ENCODE assay signal across 7 cellular contexts in genomic region chr17:46243505-46243904, GRCh38. TPM values are rescaled to one million over a fixed set of nuclear protein-coding genes. Genes with fewer than 3 reads are reported as not detected.
A peak's percentile ranks its signal among the peaks of the same experiment; 100 is the strongest.
DNase-seq lines count a peak whose midpoint lies in the region; ATAC-seq and TF ChIP-seq lines count a peak whose summit lies in the region.
"Not testable (repeated sequence)": the region's sequence is repeated elsewhere in the genome, so short reads cannot be mapped to it uniquely, and the experiment has no call there.

No MANE protein-coding gene starts in this region.

- TF ChIP-seq CTCF in WTC11 (IDR thresholded peaks at IDR 0.05); esophagus muscularis mucosa (IDR thresholded peaks at IDR 0.05); right lobe of liver (IDR thresholded peaks at IDR 0.05); psoas muscle (IDR thresholded peaks at IDR 0.05); thoracic aorta (IDR thresholded peaks at IDR 0.05): not testable (repeated sequence)

- ATAC-seq in WTC11 (peak; percentile 75), left cardiac atrium (peak; percentile 63 to 69), right lobe of liver (peak; percentile 27 to 58 (median 52)), psoas muscle (peak in 3 of 4 donors; percentile 41 to 65 (median 51))
- not testable (repeated sequence) for ATAC-seq in thoracic aorta (ENCODE audit: insufficient number of reproducible peaks, low FRiP score, low read depth)

- not testable (repeated sequence) for H3K4me1 ChIP-seq in esophagus muscularis mucosa; right lobe of liver; psoas muscle; thoracic aorta (ENCODE audit: control insufficient read depth in 1 of 2, low read depth in 2 of 2)

- H3K4me3 ChIP-seq in esophagus muscularis mucosa, result peak overlapping the region in 3 of 4 donors; percentile 27 to 34 (median 33)
- H3K4me3 ChIP-seq in right lobe of liver, psoas muscle: not testable (repeated sequence)
- H3K4me3 ChIP-seq in thoracic aorta, result peak overlapping the region; percentile 50

- H3K36me3 ChIP-seq in esophagus muscularis mucosa; right lobe of liver; psoas muscle (ENCODE audit: insufficient read depth in 1 of 2, low read depth in 1 of 2); thoracic aorta: not testable (repeated sequence)

- CTCF ChIA-PET in WTC11 (lab: Charles Lee), result not testable (repeated sequence)

- TF ChIP-seq EP300 in esophagus muscularis mucosa (IDR thresholded peaks at IDR 0.05), result not testable (repeated sequence)

- H3K27ac Mint-ChIP-seq in WTC11, result not testable (repeated sequence)

- intact Hi-C loops in esophagus muscularis mucosa (cut with DNase I); left cardiac atrium (cut with DNase I); right lobe of liver (cut with DNase I); psoas muscle (cut with DNase I): not testable (repeated sequence)

- POLR2A ChIA-PET in WTC11 (lab: Charles Lee), result not testable (repeated sequence)

- not testable (repeated sequence) for H3K9me3 Mint-ChIP-seq in WTC11

- H3K36me3 Mint-ChIP-seq in WTC11, result not testable (repeated sequence)

- not testable (repeated sequence) for H3K27me3 Mint-ChIP-seq in WTC11 (ENCODE audit: low read depth)

- not testable (repeated sequence) for TF ChIP-seq POLR2A in esophagus muscularis mucosa (IDR thresholded peaks at IDR 0.05; ENCODE audit: low read depth); right lobe of liver (IDR thresholded peaks at IDR 0.05)

- not testable (repeated sequence) for H3K27me3 ChIP-seq in esophagus muscularis mucosa; right lobe of liver; psoas muscle (ENCODE audit: insufficient read depth in 3 of 3, low read length in 2 of 3); thoracic aorta (replicated peaks; ENCODE audit: insufficient read depth)

- H3K4me3 Mint-ChIP-seq in WTC11, result 0 out of 2 replicates have a peak overlapping the region, but pooled peaks have one; percentile 8

- not testable (repeated sequence) for H3K4me1 Mint-ChIP-seq in WTC11

- not testable (repeated sequence) for H3K9me3 ChIP-seq in esophagus muscularis mucosa, right lobe of liver, psoas muscle, thoracic aorta

- 39% methylated on average over 19 of the region's 38 CpGs for WGBS in esophagus muscularis mucosa
- WGBS in right lobe of liver (ENCODE audit: insufficient coverage, low coverage, low lambda C conversion rate, missing lambda C conversion rate), result no CpG with 5 or more reads among the region's 38 CpGs
- WGBS in psoas muscle, 3 donors, result 3 to 8% (median 5%) methylated on average over 14 to 31 of the region's 38 CpGs

- H3K27ac ChIP-seq in esophagus muscularis mucosa (replicated peaks in 1 of 4); right lobe of liver; psoas muscle; thoracic aorta: not testable (repeated sequence)

- DNase-seq in WTC11 (ENCODE audit: low spot score), result peak; percentile 38
- not testable (repeated sequence) for DNase-seq in esophagus muscularis mucosa (ENCODE audit: extremely low spot score); left cardiac atrium; right lobe of liver; psoas muscle; thoracic aorta (ENCODE audit: low spot score)
- peak; percentile 10 for DNase-seq in islet precursor cell

TF ChIP-seq in WTC11, 78 proteins besides CTCF, POLR2A, EP300 and RAD21:
- TF ChIP-seq, protein P1, sequence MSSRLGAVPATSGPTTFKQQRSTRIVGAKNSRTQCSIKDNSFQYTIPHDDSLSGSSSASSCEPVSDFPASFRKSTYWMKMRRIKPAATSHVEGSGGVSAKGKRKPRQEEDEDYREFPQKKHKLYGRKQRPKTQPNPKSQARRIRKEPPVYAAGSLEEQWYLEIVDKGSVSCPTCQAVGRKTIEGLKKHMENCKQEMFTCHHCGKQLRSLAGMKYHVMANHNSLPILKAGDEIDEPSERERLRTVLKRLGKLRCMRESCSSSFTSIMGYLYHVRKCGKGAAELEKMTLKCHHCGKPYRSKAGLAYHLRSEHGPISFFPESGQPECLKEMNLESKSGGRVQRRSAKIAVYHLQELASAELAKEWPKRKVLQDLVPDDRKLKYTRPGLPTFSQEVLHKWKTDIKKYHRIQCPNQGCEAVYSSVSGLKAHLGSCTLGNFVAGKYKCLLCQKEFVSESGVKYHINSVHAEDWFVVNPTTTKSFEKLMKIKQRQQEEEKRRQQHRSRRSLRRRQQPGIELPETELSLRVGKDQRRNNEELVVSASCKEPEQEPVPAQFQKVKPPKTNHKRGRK (CRISPR knock-in tag; IDR thresholded peaks at IDR 0.05; ENCODE audit: borderline replicate concordance), result peak; percentile 76; the same call in 1 of the 2 replicates

RNA-seq across cellular contexts. Expression of gene KANSL1, which starts 50.3 kb away (rescaled TPM):
- 66.4 to 72.7 TPM (median 68.5 TPM) in 3 replicates for total RNA-seq in WTC11 (2021)
- 100 to 1,000 TPM in 1 of 4 donors, 10 to 100 TPM in 3; 55.0 to 124 (median 70.0) TPM for total RNA-seq in esophagus muscularis mucosa
- total RNA-seq in left cardiac atrium, result 10 to 100 TPM; 29.4 to 40.7 TPM
- total RNA-seq in right lobe of liver, result 10 to 100 TPM; 23.1 to 29.5 (median 25.9) TPM
- 10 to 100 TPM; 25.8 to 37.5 (median 34.1) TPM for total RNA-seq in psoas muscle
- polyA plus RNA-seq in psoas muscle, result 10 to 100 TPM in 1 of 3 donors, 1 to 10 TPM in 2; 6.9 to 15.3 (median 9.8) TPM
- total RNA-seq in thoracic aorta, result 100 to 1,000 TPM in 1 of 2 donors, 10 to 100 TPM in 1; 86.5 to 102 TPM

RNA-seq across cellular contexts. Expression of gene LRRC37A, which starts 51.4 kb away (rescaled TPM):
- 0.69 to 0.83 TPM (median 0.78 TPM) in 3 replicates for total RNA-seq in WTC11 (2021)
- total RNA-seq in esophagus muscularis mucosa, result 1 to 10 TPM in 3 of 4 donors, under 1 TPM in 1; 0.83 to 4.2 (median 1.2) TPM
- total RNA-seq in left cardiac atrium, result 1 to 10 TPM; 1.5 to 2.4 TPM
- total RNA-seq in right lobe of liver, result under 1 TPM; 0.44 to 0.95 (median 0.63) TPM
- 1 to 10 TPM in 2 of 4 donors, under 1 TPM in 2; 0.17 to 3.0 (median 1.5) TPM for total RNA-seq in psoas muscle
- 1 to 10 TPM in 1 of 3 donors, under 1 TPM in 2; 0.47 to 1.3 (median 0.61) TPM for polyA plus RNA-seq in psoas muscle
- total RNA-seq in thoracic aorta, result 1 to 10 TPM; 2.2 to 3.4 TPM
